Comparison of ENCODE assay signal across 1 cellular context in the genomic region with DNA sequence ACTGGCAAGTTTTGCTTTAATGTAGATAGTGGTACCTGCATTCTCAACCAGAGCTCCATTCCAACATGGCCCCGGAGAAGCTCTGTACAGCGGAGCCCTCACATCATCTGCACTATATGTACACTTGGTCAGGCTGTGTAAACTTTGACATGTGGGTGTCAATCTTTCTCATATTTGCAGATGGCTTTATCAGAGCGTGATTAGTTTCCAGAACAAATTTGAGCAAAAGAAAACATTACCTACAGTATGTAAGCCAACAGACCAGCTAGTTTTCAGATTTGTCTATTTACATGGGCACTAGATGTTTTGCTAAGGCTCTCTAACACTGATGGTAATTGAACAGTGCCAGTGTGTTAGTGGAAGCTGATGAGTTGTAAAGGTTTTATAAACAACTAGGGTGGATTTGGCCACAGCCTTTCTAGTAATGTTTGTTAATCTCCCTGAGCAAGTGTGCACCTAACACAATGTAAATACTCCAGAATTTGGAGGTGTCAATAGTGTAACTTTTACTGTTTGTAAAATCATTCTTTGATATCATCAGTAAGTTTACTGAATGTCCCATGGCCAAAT.
TF ChIP-seq lines count a peak whose summit lies in the region.

No MANE protein-coding gene starts in this region.

TF ChIP-seq in HepG2, 621 proteins besides CTCF, POLR2A, EP300 and RAD21 (continued from another document):
- TF ChIP-seq, protein P1, sequence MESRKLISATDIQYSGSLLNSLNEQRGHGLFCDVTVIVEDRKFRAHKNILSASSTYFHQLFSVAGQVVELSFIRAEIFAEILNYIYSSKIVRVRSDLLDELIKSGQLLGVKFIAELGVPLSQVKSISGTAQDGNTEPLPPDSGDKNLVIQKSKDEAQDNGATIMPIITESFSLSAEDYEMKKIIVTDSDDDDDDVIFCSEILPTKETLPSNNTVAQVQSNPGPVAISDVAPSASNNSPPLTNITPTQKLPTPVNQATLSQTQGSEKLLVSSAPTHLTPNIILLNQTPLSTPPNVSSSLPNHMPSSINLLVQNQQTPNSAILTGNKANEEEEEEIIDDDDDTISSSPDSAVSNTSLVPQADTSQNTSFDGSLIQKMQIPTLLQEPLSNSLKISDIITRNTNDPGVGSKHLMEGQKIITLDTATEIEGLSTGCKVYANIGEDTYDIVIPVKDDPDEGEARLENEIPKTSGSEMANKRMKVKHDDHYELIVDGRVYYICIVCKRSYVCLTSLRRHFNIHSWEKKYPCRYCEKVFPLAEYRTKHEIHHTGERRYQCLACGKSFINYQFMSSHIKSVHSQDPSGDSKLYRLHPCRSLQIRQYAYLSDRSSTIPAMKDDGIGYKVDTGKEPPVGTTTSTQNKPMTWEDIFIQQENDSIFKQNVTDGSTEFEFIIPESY (CRISPR knock-in tag; IDR thresholded peaks at IDR 0.05): no peak
- TF ChIP-seq ZNF530 (CRISPR knock-in tag; IDR thresholded peaks at IDR 0.05; ENCODE audit: low read depth) (no peak), ZKSCAN8 (CRISPR knock-in tag; IDR thresholded peaks at IDR 0.05; ENCODE audit: borderline replicate concordance) (no peak), ZNF44 (CRISPR knock-in tag; IDR thresholded peaks at IDR 0.05) (no peak), ZBTB1 (CRISPR knock-in tag; IDR thresholded peaks at IDR 0.05; ENCODE audit: borderline replicate concordance) (no peak), ZFP41 (CRISPR knock-in tag; IDR thresholded peaks at IDR 0.05; ENCODE audit: borderline replicate concordance) (no peak), ELF1 (CRISPR knock-in tag; IDR thresholded peaks at IDR 0.05) (no peak), SP1 (IDR thresholded peaks at IDR 0.05) (no peak), SP1 (CRISPR knock-in tag; IDR thresholded peaks at IDR 0.05) (no peak), XBP1 (CRISPR knock-in tag; IDR thresholded peaks at IDR 0.05) (no peak), NR2F6 (IDR thresholded peaks at IDR 0.05) (peak; percentile 38; the same call in 1 of the 2 replicates), NR2F6 (CRISPR knock-in tag; IDR thresholded peaks at IDR 0.05) (no peak), ZNF556 (CRISPR knock-in tag; IDR thresholded peaks at IDR 0.05; ENCODE audit: borderline replicate concordance) (no peak)
- TF ChIP-seq, protein P2, sequence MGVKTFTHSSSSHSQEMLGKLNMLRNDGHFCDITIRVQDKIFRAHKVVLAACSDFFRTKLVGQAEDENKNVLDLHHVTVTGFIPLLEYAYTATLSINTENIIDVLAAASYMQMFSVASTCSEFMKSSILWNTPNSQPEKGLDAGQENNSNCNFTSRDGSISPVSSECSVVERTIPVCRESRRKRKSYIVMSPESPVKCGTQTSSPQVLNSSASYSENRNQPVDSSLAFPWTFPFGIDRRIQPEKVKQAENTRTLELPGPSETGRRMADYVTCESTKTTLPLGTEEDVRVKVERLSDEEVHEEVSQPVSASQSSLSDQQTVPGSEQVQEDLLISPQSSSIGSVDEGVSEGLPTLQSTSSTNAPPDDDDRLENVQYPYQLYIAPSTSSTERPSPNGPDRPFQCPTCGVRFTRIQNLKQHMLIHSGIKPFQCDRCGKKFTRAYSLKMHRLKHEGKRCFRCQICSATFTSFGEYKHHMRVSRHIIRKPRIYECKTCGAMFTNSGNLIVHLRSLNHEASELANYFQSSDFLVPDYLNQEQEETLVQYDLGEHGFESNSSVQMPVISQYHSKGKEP (CRISPR knock-in tag; IDR thresholded peaks at IDR 0.05): no peak
